In the genomic region with DNA sequence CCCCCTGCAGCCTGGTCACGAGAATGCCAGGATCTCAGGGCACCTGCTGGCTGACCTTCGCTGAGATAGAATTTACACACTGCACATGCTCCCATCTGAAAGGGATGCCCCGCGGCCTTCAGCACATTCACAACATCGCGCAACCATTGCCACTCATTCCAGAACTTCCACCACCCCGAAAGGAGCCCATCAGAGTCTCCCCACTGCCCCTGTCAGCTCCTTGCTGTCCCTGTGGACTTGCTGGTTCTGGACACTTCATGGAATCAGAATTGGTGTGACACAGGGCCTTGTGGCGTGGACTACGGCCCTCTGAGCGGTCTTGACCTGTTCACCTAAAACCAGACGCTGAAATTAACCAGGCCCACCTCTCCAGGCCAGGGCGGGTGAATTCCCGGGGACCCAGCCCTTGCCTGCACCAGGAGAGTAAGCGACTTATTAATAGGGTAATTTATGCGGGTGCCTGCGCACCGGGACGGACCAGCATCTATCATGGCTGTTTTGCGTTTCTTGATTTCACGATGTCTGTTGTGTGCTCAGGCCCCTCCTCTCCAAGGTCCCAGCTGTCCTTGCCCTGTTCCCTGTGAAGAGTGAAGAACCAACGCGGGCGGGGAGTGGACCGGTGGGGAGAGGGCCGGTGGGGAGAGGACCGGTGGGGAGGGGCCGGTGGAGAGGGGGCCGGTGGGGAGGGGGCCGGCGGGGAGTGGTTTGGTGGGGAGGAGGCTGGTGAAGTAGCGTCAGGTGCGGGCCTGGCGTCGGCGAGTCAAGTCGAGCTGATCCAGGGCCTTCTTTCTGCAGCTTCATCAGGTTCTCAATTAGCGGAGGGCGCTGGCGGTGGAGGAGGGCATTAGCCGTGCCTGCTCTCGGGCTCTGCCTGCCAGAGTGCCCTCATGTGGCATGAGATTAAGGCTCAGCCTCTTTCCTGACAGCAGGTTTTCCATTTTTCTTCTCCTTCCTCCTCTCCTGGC, we compare ENCODE assay signal across 9 cellular contexts. TPM values are rescaled to one million over a fixed set of nuclear protein-coding genes. Genes with fewer than 3 reads are reported as not detected.
DNase-seq lines count a peak whose midpoint lies in the region; ATAC-seq and TF ChIP-seq lines count a peak whose summit lies in the region.
"Had no signal": no experiment of that assay in that cellular context is flagged by ENCODE, and none has a peak within 500 bp of the region (broad histone marks: within the 10 kb centered on the region; RNA-seq: fewer than 3 reads in every experiment).

No MANE protein-coding gene starts in this region.

- H3K23ac ChIP-seq in H9 (ENCODE audit: insufficient read length, low read depth, low read length) = no peak overlapping the region

- H3K4ac ChIP-seq in H9 (ENCODE audit: low read depth, low read length) = no peak overlapping the region

- H3K36me3 ChIP-seq in neural progenitor cell (no peaks in the 10 kb centered on the region), brain microvascular endothelial cell (replicated peaks) (no peaks in the 10 kb centered on the region)

- WGBS in H9 (ENCODE audit: extremely low coverage, insufficient read length, low lambda C conversion rate) = no CpG with 5 or more reads among the region's 41 CpGs

- H4K20me1 ChIP-seq in H9 (ENCODE audit: control insufficient read depth, insufficient read depth, insufficient read length) = no peaks in the 10 kb centered on the region
- no peaks in the 10 kb centered on the region for H4K20me1 ChIP-seq in neural progenitor cell (ENCODE audit: low read depth)

- H3K4me2 ChIP-seq in H9 (ENCODE audit: insufficient read depth, insufficient read length, low read length) (peak overlapping the region; percentile 49), neural progenitor cell (peak overlapping the region; percentile 67)

- no peak overlapping the region for H2BK12ac ChIP-seq in H9 (ENCODE audit: insufficient read length, low read depth, low read length)

- no peak overlapping the region for H2BK20ac ChIP-seq in H9 (ENCODE audit: low read depth, low read length, poor library complexity, severe bottlenecking)

- H3K9me3 Mint-ChIP-seq in H9 (no peaks in the 10 kb centered on the region), neural progenitor cell (no peaks in the 10 kb centered on the region)

- H3K79me2 ChIP-seq in H9 (ENCODE audit: insufficient read depth, low read length) (no peaks in the 10 kb centered on the region), neural progenitor cell (ENCODE audit: low read depth) (no peaks in the 10 kb centered on the region)

- H3K9ac ChIP-seq in H9 (ENCODE audit: extremely low read depth, insufficient read length, low read length) = no peak overlapping the region
- no peak overlapping the region for H3K9ac ChIP-seq in neural progenitor cell

- H2BK5ac ChIP-seq in H9 (ENCODE audit: insufficient read length, low read length) = no peak overlapping the region

- H3K4me3 ChIP-seq in neural progenitor cell (no peak overlapping the region), brain microvascular endothelial cell (ENCODE audit: low read depth, low read length) (no peak overlapping the region)

- no peaks in the 10 kb centered on the region for H3K36me3 Mint-ChIP-seq in H9 (ENCODE audit: insufficient read depth in 1 of 3, low read depth in 3 of 3)
- no peaks in the 10 kb centered on the region for H3K36me3 Mint-ChIP-seq in neural progenitor cell

- peaks cover 2% of the 10 kb centered on the region; the same call in 1 of the 2 replicates for H3K4me1 ChIP-seq in H9 (ENCODE audit: insufficient read depth, low read length)
- H3K4me1 ChIP-seq in neural progenitor cell = peaks cover 17% of the 10 kb centered on the region

- H3K27me3 Mint-ChIP-seq in H9 (ENCODE audit: low read depth) (peaks cover 17% of the 10 kb centered on the region), neural progenitor cell (ENCODE audit: insufficient read depth, low read depth) (peaks cover 13% of the 10 kb centered on the region)

- H4K5ac ChIP-seq in H9 (ENCODE audit: insufficient read length, low read depth, low read length) = no peak overlapping the region

- DNase-seq in NCI-H524 (lab: John Stamatoyannopoulos, UW) (peak; percentile 54 to 77), NCI-H524 treated with DMSO at 0.1 percent for 48 hours (lab: John Stamatoyannopoulos, UW) (no peak), H9 (no peak), neural progenitor cell (ENCODE audit: low spot score) (peak; percentile 63), NCI-H1930 (lab: John Stamatoyannopoulos, UW) (no peak), brain microvascular endothelial cell (no peak)
- DNase-seq: kidney glomerular epithelial cell had no signal

- H3K27ac ChIP-seq in H9 (ENCODE audit: insufficient read length, low read depth, low read length) = no peak overlapping the region
- no peak overlapping the region for H3K27ac ChIP-seq in VCaP
- H3K27ac ChIP-seq in neural progenitor cell = no peak overlapping the region
- H3K27ac ChIP-seq in brain microvascular endothelial cell = no peak overlapping the region

- no peak overlapping the region for H2BK15ac ChIP-seq in H9 (ENCODE audit: low read depth, low read length)

- no peak overlapping the region for H3K18ac ChIP-seq in H9 (ENCODE audit: insufficient read length, low read depth, low read length)

- peak overlapping the region in 1 of 3 experiments; percentile 8; a peak in 2 of 7 replicates for H3K27ac Mint-ChIP-seq in H9
- peak overlapping the region; percentile 63 for H3K27ac Mint-ChIP-seq in neural progenitor cell

- peaks cover 4% of the 10 kb centered on the region for H3K23me2 ChIP-seq in H9 (ENCODE audit: insufficient read length, low read depth, low read length, poor library complexity, severe bottlenecking)

- H2AFZ ChIP-seq in H9 (ENCODE audit: low read length) (no peak overlapping the region), neural progenitor cell (replicated peaks) (no peak overlapping the region)

- H3K27me3 ChIP-seq in H9 (ENCODE audit: insufficient read depth, low read length) (no peaks in the 10 kb centered on the region; the same call in 1 of the 2 replicates), neural progenitor cell (peaks cover 60% of the 10 kb centered on the region), brain microvascular endothelial cell (replicated peaks) (peaks cover 81% of the 10 kb centered on the region)

- no peak overlapping the region for H4K91ac ChIP-seq in H9 (ENCODE audit: insufficient read length, low read depth, low read length)

- H3K4me3 Mint-ChIP-seq in H9 (peak overlapping the region in 1 of 2 experiments; percentile 73; a peak in 3 of 5 replicates), neural progenitor cell (peak overlapping the region; percentile 43)

- H2AK5ac ChIP-seq in H9 (ENCODE audit: insufficient read length, low read length) = no peak overlapping the region

- in situ Hi-C loops in brain microvascular endothelial cell (cut with HindIII; ENCODE audit: low pct_ligation_motif_present, low sequenced_read_pairs) = no loop called here

- no peak overlapping the region for H4K8ac ChIP-seq in H9 (replicated peaks; ENCODE audit: insufficient read length, low read depth, low read length)

- peaks cover 10% of the 10 kb centered on the region for H3F3A ChIP-seq in neural progenitor cell (ENCODE audit: low read depth)

- no peak overlapping the region for H3K14ac ChIP-seq in H9 (ENCODE audit: insufficient read depth, low read length)

- no peaks in the 10 kb centered on the region for H3K79me1 ChIP-seq in H9 (ENCODE audit: insufficient read depth, low read depth, low read length, poor library complexity, severe bottlenecking)

- H3K56ac ChIP-seq in H9 (ENCODE audit: insufficient read length, low read depth, low read length) = no peak overlapping the region

- H3K9me3 ChIP-seq in H9 (ENCODE audit: control insufficient read depth, low read depth, low read length) (no peaks in the 10 kb centered on the region), neural progenitor cell (ENCODE audit: low read depth) (no peaks in the 10 kb centered on the region)

- no peak overlapping the region for H3T11ph ChIP-seq in H9 (ENCODE audit: low read length)

- peaks cover 22 to 37% of the 10 kb centered on the region in 2 experiments for H3K4me1 Mint-ChIP-seq in H9
- peaks cover 48% of the 10 kb centered on the region for H3K4me1 Mint-ChIP-seq in neural progenitor cell

- no peak overlapping the region for H2BK120ac ChIP-seq in H9 (ENCODE audit: low read depth, low read length, poor library complexity, severe bottlenecking)

- no peak for TF ChIP-seq CTCF in H9 (conservative IDR thresholded peaks at IDR 0.05)
- peak; percentile 35 for TF ChIP-seq CTCF in VCaP (conservative IDR thresholded peaks at IDR 0.05)
- peak; percentile 8 for TF ChIP-seq CTCF in neural progenitor cell (IDR thresholded peaks at IDR 0.05)
- TF ChIP-seq CTCF in brain microvascular endothelial cell (IDR thresholded peaks at IDR 0.05; ENCODE audit: low read depth, low read length, missing control alignments) = no peak

- no peak for ATAC-seq in HG03095 (IDR thresholded peaks at IDR 0.05; ENCODE audit: unreplicated experiment)

RNA-seq across cellular contexts. Expression of gene BHLHE23, which starts 20.9 kb away (rescaled TPM):
- total RNA-seq in H9 (2021) (0.22 and 0.35 TPM in 2 replicates), neural progenitor cell (ENCODE audit: low replicate concordance) (0.22 TPM in 1 of 2 replicates, not detected in the other)

Comparison
In these comparisons a context has a peak if more than half of its experiments do, and no peak if none do; other contexts are left out.
1. DNase-seq: peak in NCI-H524 (2 of 2) and neural progenitor cell (single experiment); none in NCI-H524 treated with DMSO at 0.1 percent for 48 hours (single experiment), H9 (single experiment), NCI-H1930 (0 of 2) and brain microvascular endothelial cell (single experiment).
2. CTCF ChIP-seq: peak in VCaP (single experiment) and neural progenitor cell (single experiment); none in H9 (single experiment) and brain microvascular endothelial cell (single experiment).